19 cellular contexts compared by ENCODE assay signal in genomic region chr17:76007131-76007849, GRCh38. TPM values are rescaled to one million over a fixed set of nuclear protein-coding genes. Genes with fewer than 3 reads are reported as not detected.
DNase-seq lines count a peak whose midpoint lies in the region; ATAC-seq and TF ChIP-seq lines count a peak whose summit lies in the region.
"Had no signal": no experiment of that assay in that cellular context is flagged by ENCODE, and none has a peak within 500 bp of the region (broad histone marks: within the 10 kb centered on the region; RNA-seq: fewer than 3 reads in every experiment).

No MANE protein-coding gene starts in this region.

- POLR2A ChIA-PET in PC-9 (lab: Charles Lee; ENCODE audit: unreplicated experiment), result interaction anchor here (0.6 kb wide), 1 partner anchor 244 kb away, joined by 5 read pairs; no protein-coding TSS in a partner anchor

- H3K4me2 ChIP-seq in PC-9 (no peak overlapping the region), osteoblast (ENCODE audit: insufficient read depth, low read length) (no peak overlapping the region)
- H3K4me2 ChIP-seq: SK-N-SH had no signal

- H3K27me3 ChIP-seq in PC-9 (ENCODE audit: insufficient read depth, low read depth), result no peaks in the 10 kb centered on the region
- no peaks in the 10 kb centered on the region for H3K27me3 ChIP-seq in osteoblast (ENCODE audit: insufficient read depth, low read length)

- DNase-seq in Right ventricle myocardium superior, result peak; percentile 24
- DNase-seq in left cardiac atrium, result no peak
- no peak for DNase-seq in PC-9
- DNase-seq in osteoblast (ENCODE audit: insufficient read length, low spot score, missing footprints), result peak; percentile 80
- DNase-seq: C1 segment of cervical spinal cord; CD8-positive, alpha-beta memory T cell; Kasumi-1; MM.1S; NCI-H1092; NCI-H2081; NCI-H2171 treated with DMSO at 0.1 percent for 48 hours; NCI-H446 treated with DMSO at 0.1 percent for 48 hours; SHP77 treated with DMSO at 0.1 percent for 48 hours; SK-N-SH had no signal

- H3K27ac ChIP-seq in PC-9 (no peak overlapping the region), osteoblast (ENCODE audit: low read depth, low read length) (no peak overlapping the region)
- H3K27ac ChIP-seq: HL-60 had no signal

- ATAC-seq in Right ventricle myocardium superior (ENCODE audit: poor library complexity) (no peak), left cardiac atrium (no peak), HG03045 (IDR thresholded peaks at IDR 0.05; ENCODE audit: unreplicated experiment) (no peak), GM21717 (IDR thresholded peaks at IDR 0.05; ENCODE audit: unreplicated experiment) (no peak)

- CTCF ChIA-PET in PC-9 (lab: Charles Lee), result no interaction called here

- H3K4me1 ChIP-seq in PC-9 (replicated peaks; ENCODE audit: insufficient read depth) (no peaks in the 10 kb centered on the region; the same call in 1 of the 2 replicates), osteoblast (ENCODE audit: insufficient read depth, low read length) (no peaks in the 10 kb centered on the region)

- H3K79me2 ChIP-seq in PC-9 (ENCODE audit: low read depth) (no peaks in the 10 kb centered on the region), osteoblast (ENCODE audit: insufficient read depth, low read length) (no peaks in the 10 kb centered on the region)

- H3K4me3 ChIP-seq in PC-9 (no peak overlapping the region), osteoblast (ENCODE audit: insufficient read depth, low read length) (no peak overlapping the region)

- TSS peak; percentile 9 for BruUV-seq in PC-9 (replicated peaks; lab: Mats Ljungman, UMichigan)

- H3K36me3 ChIP-seq in PC-9 (ENCODE audit: low read depth) (no peaks in the 10 kb centered on the region), osteoblast (ENCODE audit: insufficient read depth, low read length) (no peaks in the 10 kb centered on the region)

- intact Hi-C loops in Right ventricle myocardium superior (cut with DNase I), result no loop called here
- intact Hi-C loops in left cardiac atrium (cut with DNase I), result loop anchor here (2.0 to 5.0 kb wide), 2 partner anchors 100 to 102 kb away; partner anchors contain the start of gene MRPL38 (in 1 of the 2)
- intact Hi-C loops in PC-9 (cut with micrococcal nuclease; ENCODE audit: unreplicated experiment), result loop anchor here (10.0 kb wide), 1 partner anchor 232 kb away; a partner anchor contains a TSS

- peaks cover 19% of the 10 kb centered on the region for H3F3A ChIP-seq in PC-9 (ENCODE audit: insufficient read depth, low read depth)

- no peaks in the 10 kb centered on the region for H3K9me2 ChIP-seq in PC-9 (ENCODE audit: insufficient read depth)
- H3K9me2 ChIP-seq: SK-N-SH had no signal

- no peak for TF ChIP-seq CTCF in PC-9 (conservative IDR thresholded peaks at IDR 0.05)
- TF ChIP-seq CTCF in osteoblast (IDR thresholded peaks at IDR 0.05; ENCODE audit: extremely low read depth, low read depth, low read length), result no peak

- no peak overlapping the region for H2AFZ ChIP-seq in PC-9
- no peak overlapping the region for H2AFZ ChIP-seq in osteoblast (ENCODE audit: low read length)

- H4K20me1 ChIP-seq in PC-9 (ENCODE audit: insufficient read depth), result no peaks in the 10 kb centered on the region
- no peaks in the 10 kb centered on the region for H4K20me1 ChIP-seq in osteoblast (ENCODE audit: insufficient read depth, low read length)

- H3K9me3 ChIP-seq in PC-9 (ENCODE audit: insufficient read depth, low read depth) (no peaks in the 10 kb centered on the region), osteoblast (ENCODE audit: low read depth, low read length) (no peaks in the 10 kb centered on the region)
- H3K9me3 ChIP-seq: SK-N-SH had no signal

RNA-seq across cellular contexts. Expression of gene CDK3, which starts 6.6 kb away (rescaled TPM):
- total RNA-seq in Right ventricle myocardium superior (1.8 TPM), left cardiac atrium (1 to 10 TPM; 3.5 to 3.9 TPM), PC-9 (2021) (10.3 and 12.3 TPM in 2 replicates), osteoblast (0.72 and 0.88 TPM in 2 replicates)

RNA-seq across cellular contexts. Expression of gene EVPL, which starts 19.8 kb away (rescaled TPM):
- 0.08 TPM for total RNA-seq in Right ventricle myocardium superior
- total RNA-seq in left cardiac atrium, result under 1 TPM; 0.29 to 0.39 TPM
- total RNA-seq in PC-9 (2021), result 60.8 and 77.8 TPM in 2 replicates
- total RNA-seq in osteoblast, result not detected in 2 replicates
- total RNA-seq: A172, HT1080 had no signal

RNA-seq across cellular contexts. Expression of gene TEN1, which starts 28.2 kb away (rescaled TPM):
- total RNA-seq in Right ventricle myocardium superior (7.6 TPM), left cardiac atrium (10 to 100 TPM; 10.2 to 12.2 TPM), PC-9 (2021) (19.6 and 22.7 TPM in 2 replicates), osteoblast (23.2 and 23.6 TPM in 2 replicates)

RNA-seq across cellular contexts. Expression of gene ACOX1, which starts 28.3 kb away (rescaled TPM):
- total RNA-seq in Right ventricle myocardium superior, result 83.6 TPM
- 10 to 100 TPM; 57.8 to 62.0 TPM for total RNA-seq in left cardiac atrium
- total RNA-seq in PC-9 (2021), result 35.5 and 37.1 TPM in 2 replicates
- total RNA-seq in osteoblast, result 59.2 and 59.4 TPM in 2 replicates

Comparison
In these comparisons a context has a peak if more than half of its experiments do, and no peak if none do; other contexts are left out.
1. DNase-seq: peak in Right ventricle myocardium superior (single experiment) and osteoblast (single experiment); none in left cardiac atrium (single experiment) and PC-9 (0 of 2).
2. RNA of gene EVPL, which starts 19.8 kb away (total RNA-seq): 60.8 to 77.8 TPM in PC-9; 0.29 to 0.39 TPM in left cardiac atrium, 0.08 TPM in Right ventricle myocardium superior (single experiment) and not detected in osteoblast; every median in the first group is over 10 times any median in the second.